ENCODE assay signal across 10 cellular contexts in the genomic region with DNA sequence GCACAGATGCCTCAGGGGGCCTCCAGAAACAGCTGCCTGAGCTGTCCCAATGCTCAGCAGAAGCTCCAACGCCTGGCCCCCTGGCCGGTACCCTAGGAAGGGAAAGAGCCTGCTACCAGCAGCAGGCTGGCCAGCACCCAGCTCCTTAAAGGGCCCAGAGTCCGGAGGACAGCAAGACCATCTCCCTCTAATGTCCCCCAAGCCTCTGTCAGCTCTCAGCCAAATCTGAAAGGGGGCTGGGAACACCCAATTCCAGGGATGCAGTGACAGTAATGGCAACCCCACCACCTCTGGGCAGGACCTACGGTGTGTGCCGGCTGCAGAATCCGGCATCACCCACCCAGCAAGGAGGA. TPM values are rescaled to one million over a fixed set of nuclear protein-coding genes. Genes with fewer than 3 reads are reported as not detected.
A peak's percentile ranks its signal among the peaks of the same experiment; 100 is the strongest.
DNase-seq lines count a peak whose midpoint lies in the region; ATAC-seq, FAIRE-seq and TF ChIP-seq lines count a peak whose summit lies in the region.
"Had no signal": no experiment of that assay in that cellular context is flagged by ENCODE, and none has a peak within 500 bp of the region (broad histone marks: within the 10 kb centered on the region; RNA-seq: fewer than 3 reads in every experiment).

No MANE protein-coding gene starts in this region.

- SMC1A ChIA-PET in GM12878 (lab: Charles Lee; ENCODE audit: uncharacterized antibody, unreplicated experiment): interaction anchor here (0.8 to 5.3 kb wide), 8 partner anchors 11 to 128 kb away, joined by 3 to 68 read pairs (median 6); a partner anchor contains a TSS

- intact Hi-C loops in IMR-90 (cut with micrococcal nuclease) (no loop called here), GM12878 (cut with micrococcal nuclease; ENCODE audit: unreplicated experiment) (loop anchor here (10.0 kb wide), 1 partner anchor 130 kb away; a partner anchor contains a TSS)

- H3K4me3 Mint-ChIP-seq in naive thymus-derived CD8-positive, alpha-beta T cell: peak overlapping the region; percentile 93 to 99 (median 98)
- H3K4me3 Mint-ChIP-seq in mesothelial cell of epicardium: no peak overlapping the region

- TF ChIP-seq RAD21 in IMR-90 (IDR thresholded peaks at IDR 0.05; ENCODE audit: low read length): no peak
- no peak for TF ChIP-seq RAD21 in GM12878 (IDR thresholded peaks at IDR 0.05; ENCODE audit: insufficient read depth, low read depth, low read length)

- H3K79me1 ChIP-seq in IMR-90 (ENCODE audit: low read depth in 1 of 2, low read length in 2 of 2): peaks cover 6 to 79% of the 10 kb centered on the region in 2 experiments

- H2AFZ ChIP-seq in IMR-90 (replicated peaks; ENCODE audit: low read length, poor library complexity): no peak overlapping the region
- H2AFZ ChIP-seq in GM12878 (ENCODE audit: control insufficient read depth, low read depth, low read length): no peak overlapping the region

- no peaks in the 10 kb centered on the region for H3K9me3 Mint-ChIP-seq in naive thymus-derived CD8-positive, alpha-beta T cell
- H3K9me3 Mint-ChIP-seq in mesothelial cell of epicardium: no peaks in the 10 kb centered on the region

- H3K9me3 ChIP-seq in BLaER1 treated with 17β-estradiol and CSF1 and Interleukin-3, amounts not matched to agents 10 nM and 100 nM (replicated peaks in 1 of 11): no peaks in the 10 kb centered on the region
- no peaks in the 10 kb centered on the region for H3K9me3 ChIP-seq in IMR-90 (ENCODE audit: control insufficient read depth, insufficient read depth, low read length)
- H3K9me3 ChIP-seq in GM12878 (replicated peaks; ENCODE audit: control insufficient read depth, insufficient read depth, low read length): no peaks in the 10 kb centered on the region

- H4K8ac ChIP-seq in IMR-90 (ENCODE audit: low read depth in 2 of 2, low read length in 2 of 2): no peak overlapping the region

- WGBS in IMR-90 (ENCODE audit: extremely low coverage in 2 of 2, insufficient read length in 1 of 2), 2 experiments: 41% methylated on average over 2 of the region's 6 CpGs; no CpG with 5 or more reads in 1 of the 2 experiments
- WGBS in GM12878 (ENCODE audit: insufficient coverage, insufficient replicate concordance, low lambda C conversion rate, missing lambda C conversion rate): 0% methylated on average over 5 of the region's 6 CpGs

- no peak overlapping the region for H2BK5ac ChIP-seq in IMR-90 (ENCODE audit: low read depth, low read length, poor library complexity, severe bottlenecking)

- no peak overlapping the region for H2BK15ac ChIP-seq in IMR-90 (ENCODE audit: low read depth, low read length)

- H3K4ac ChIP-seq in IMR-90 (ENCODE audit: low read depth, low read length): no peak overlapping the region

- peaks cover 93% of the 10 kb centered on the region for H3K79me2 ChIP-seq in GM12878 (ENCODE audit: control insufficient read depth, insufficient read depth, low read length)

- H3K27ac ChIP-seq in BLaER1 treated with 17β-estradiol and CSF1 and Interleukin-3, amounts not matched to agents 10 nM and 100 nM: peak overlapping the region; percentile 79 to 98 (median 96)
- H3K27ac ChIP-seq in IMR-90 (ENCODE audit: insufficient read depth, low read length) (no peak overlapping the region), GM12878 (ENCODE audit: control insufficient read depth, insufficient read depth) (peak overlapping the region; percentile 91)

- H3K27me3 Mint-ChIP-seq in naive thymus-derived CD8-positive, alpha-beta T cell: no peaks in the 10 kb centered on the region
- H3K27me3 Mint-ChIP-seq in mesothelial cell of epicardium (ENCODE audit: low read depth): no peaks in the 10 kb centered on the region

- in situ Hi-C loops in IMR-90 (cut with MboI; ENCODE audit: low sequenced_read_pairs): no loop called here
- in situ Hi-C loops in GM12878 (cut with MboI): no loop called here

- H3K27ac Mint-ChIP-seq in naive thymus-derived CD8-positive, alpha-beta T cell: peak overlapping the region; percentile 96 to 100 (median 99)
- no peak overlapping the region for H3K27ac Mint-ChIP-seq in mesothelial cell of epicardium

- no peak for FAIRE-seq in GM12878 (lab: Jason Lieb, UNC)

- no peak overlapping the region for H4K5ac ChIP-seq in IMR-90 (ENCODE audit: low read depth, low read length)

- no peak overlapping the region for H3K14ac ChIP-seq in IMR-90 (replicated peaks; ENCODE audit: low read depth, low read length)

- TF ChIP-seq CTCF in IMR-90 (conservative IDR thresholded peaks at IDR 0.05; ENCODE audit: low read depth, low read length) (no peak), GM12878 (IDR thresholded peaks at IDR 0.05 in 2 of 3, conservative IDR thresholded peaks at IDR 0.05 in 1 of 3; ENCODE audit: control insufficient read depth in 2 of 3, extremely low read depth in 1 of 3, insufficient read depth in 1 of 3, low read depth in 3 of 3, low read length in 3 of 3) (0 out of 6 replicates have a peak, but pooled peaks of 1 of the 3 experiments have one; percentile 0), mesothelial cell of epicardium (IDR thresholded peaks at IDR 0.05; ENCODE audit: unreplicated experiment) (no peak)

- peak overlapping the region; percentile 34 for H2AK9ac ChIP-seq in IMR-90 (replicated peaks; ENCODE audit: low read depth, low read length, poor library complexity)

- no peaks in the 10 kb centered on the region for H3K27me3 ChIP-seq in BLaER1 treated with 17β-estradiol and CSF1 and Interleukin-3, amounts not matched to agents 10 nM and 100 nM
- H3K27me3 ChIP-seq in IMR-90 (ENCODE audit: control insufficient read depth, insufficient read depth, low read length) (no peaks in the 10 kb centered on the region), GM12878 (replicated peaks in 1 of 2; ENCODE audit: control insufficient read depth in 2 of 2, insufficient read depth in 2 of 2, low read length in 1 of 2) (no peaks in the 10 kb centered on the region)

- no peak for DNase-seq in IMR-90
- DNase-seq in GM12878 (ENCODE audit: low read depth, low spot score): no peak
- DNase-seq in naive thymus-derived CD8-positive, alpha-beta T cell: no peak
- no peak for DNase-seq in DMS79 (lab: John Stamatoyannopoulos, UW)
- no peak for DNase-seq in DMS153 (lab: John Stamatoyannopoulos, UW)
- no peak for DNase-seq in mesothelial cell of epicardium (ENCODE audit: low spot score in 2 of 2, unreplicated experiment in 2 of 2)
- no peak for DNase-seq in germinal center (ENCODE audit: low spot score)
- DNase-seq: NCI-H2171 had no signal

- ATAC-seq in IMR-90 (ENCODE audit: low read depth) (no peak), GM12878 (no peak)
- no peak for ATAC-seq in naive thymus-derived CD8-positive, alpha-beta T cell

- H4K20me1 ChIP-seq in BLaER1 treated with 17β-estradiol and CSF1 and Interleukin-3, amounts not matched to agents 10 nM and 100 nM: peaks cover 73 to 90% (median 89%) of the 10 kb centered on the region in 11 experiments
- H4K20me1 ChIP-seq in IMR-90 (ENCODE audit: insufficient read depth, low read length): peaks cover 87% of the 10 kb centered on the region
- H4K20me1 ChIP-seq in GM12878 (ENCODE audit: control insufficient read depth, insufficient read depth): peaks cover 11% of the 10 kb centered on the region

- RAD21 ChIA-PET in GM12878 (lab: Charles Lee; ENCODE audit: unreplicated experiment): interaction anchor here (0.9 to 6.0 kb wide), 9 partner anchors 22 to 388 kb away, joined by 3 to 46 read pairs (median 10); a partner anchor contains a TSS

- no peak overlapping the region for H3K18ac ChIP-seq in IMR-90 (ENCODE audit: low read depth, low read length)

- dilution Hi-C loops in IMR-90 (cut with HindIII; ENCODE audit: low sequenced_read_pairs, unreplicated experiment): no loop called here

- BruUV-seq in IMR-90 (replicated peaks; lab: Mats Ljungman, UMichigan) (no TSS peak), GM12878 (replicated peaks; lab: Mats Ljungman, UMichigan) (no TSS peak)

- H3K4me1 ChIP-seq in BLaER1 treated with 17β-estradiol and CSF1 and Interleukin-3, amounts not matched to agents 10 nM and 100 nM: peaks cover 72 to 82% (median 77%) of the 10 kb centered on the region in 10 experiments
- peaks cover 15% of the 10 kb centered on the region for H3K4me1 ChIP-seq in IMR-90 (ENCODE audit: control insufficient read depth, insufficient read depth, low read length)
- peaks cover 29% of the 10 kb centered on the region for H3K4me1 ChIP-seq in GM12878 (ENCODE audit: control insufficient read depth, insufficient read depth, low read length)

- no peak overlapping the region for H2AK5ac ChIP-seq in IMR-90 (ENCODE audit: low read depth, low read length)

- no peak overlapping the region for H2BK120ac ChIP-seq in IMR-90 (ENCODE audit: low read depth, low read length)

- H3K9ac ChIP-seq in BLaER1 treated with 17β-estradiol and CSF1 and Interleukin-3, amounts not matched to agents 10 nM and 100 nM: peak overlapping the region; percentile 92 to 99 (median 97)
- H3K9ac ChIP-seq in IMR-90 (ENCODE audit: low read depth, low read length) (no peak overlapping the region), GM12878 (ENCODE audit: control insufficient read depth, insufficient read depth, low read length) (peak overlapping the region; percentile 93)

- H3K56ac ChIP-seq in IMR-90 (ENCODE audit: extremely low read depth, insufficient read depth, low read length): no peak overlapping the region

- H3K36me3 Mint-ChIP-seq in naive thymus-derived CD8-positive, alpha-beta T cell: peaks cover 0 to 9% (median 0%) of the 10 kb centered on the region in 3 donors
- no peaks in the 10 kb centered on the region for H3K36me3 Mint-ChIP-seq in mesothelial cell of epicardium

- H3K4me1 Mint-ChIP-seq in naive thymus-derived CD8-positive, alpha-beta T cell: peaks cover 39 to 87% (median 76%) of the 10 kb centered on the region in 4 donors
- H3K4me1 Mint-ChIP-seq in mesothelial cell of epicardium: peaks cover 37% of the 10 kb centered on the region

- peak overlapping the region; percentile 79 to 96 (median 93) for H3K4me3 ChIP-seq in BLaER1 treated with 17β-estradiol and CSF1 and Interleukin-3, amounts not matched to agents 10 nM and 100 nM
- no peak overlapping the region for H3K4me3 ChIP-seq in IMR-90 (ENCODE audit: insufficient read depth, low read depth, low read length)
- peak overlapping the region; percentile 100 for H3K4me3 ChIP-seq in GM12878

- no peak for TF ChIP-seq EP300 in GM12878 (IDR thresholded peaks at IDR 0.05; ENCODE audit: borderline replicate concordance in 1 of 2, control insufficient read depth in 1 of 2, low read depth in 2 of 2, low read length in 2 of 2)

- no peak overlapping the region for H3K23ac ChIP-seq in IMR-90 (ENCODE audit: low read depth, low read length)

- POLR2A ChIA-PET in IMR-90 (lab: Charles Lee; ENCODE audit: unreplicated experiment) (no interaction called here), GM12878 (lab: Charles Lee) (interaction anchor here (0.6 to 5.7 kb wide), 10 partner anchors 24 to 638 kb away, joined by 3 to 86 read pairs (median 4); a partner anchor contains a TSS)
- POLR2A ChIA-PET in naive thymus-derived CD8-positive, alpha-beta T cell (lab: Charles Lee): interaction anchor here (0.5 to 8.1 kb wide), 15 partner anchors 9 to 370 kb away, joined by 3 to 142 read pairs (median 7); a partner anchor contains a TSS

- TF ChIP-seq POLR2A in IMR-90 (IDR thresholded peaks at IDR 0.05; ENCODE audit: low read depth, low read length): no peak
- TF ChIP-seq POLR2A in GM12878 (IDR thresholded peaks at IDR 0.05; ENCODE audit: low read depth, low read length): peak; percentile 6; the same call in 1 of the 2 replicates

- peak overlapping the region; percentile 96 to 100 (median 99) for H3K4me2 ChIP-seq in BLaER1 treated with 17β-estradiol and CSF1 and Interleukin-3, amounts not matched to agents 10 nM and 100 nM
- no peak overlapping the region for H3K4me2 ChIP-seq in IMR-90 (ENCODE audit: low read depth, low read length)
- peak overlapping the region; percentile 96 for H3K4me2 ChIP-seq in GM12878 (ENCODE audit: control insufficient read depth, insufficient read depth)

- CTCF ChIA-PET in IMR-90 (lab: Yijun Ruan, JAX) (no interaction called here), GM12878 (lab: Yijun Ruan, JAX) (interaction anchor here (0.5 to 4.4 kb wide), 10 partner anchors 26 to 378 kb away, joined by 3 to 25 read pairs (median 4); a partner anchor contains a TSS)

- H3K9me1 ChIP-seq in IMR-90 (ENCODE audit: insufficient read depth, low read length): peaks cover 37% of the 10 kb centered on the region

- no peak overlapping the region for H4K91ac ChIP-seq in IMR-90 (ENCODE audit: insufficient read depth, low read depth, low read length)

- H3K36me3 ChIP-seq in BLaER1 treated with 17β-estradiol and CSF1 and Interleukin-3, amounts not matched to agents 10 nM and 100 nM: peaks cover 5 to 32% (median 18%) of the 10 kb centered on the region in 11 experiments; a peak in 19 of 22 replicates
- peaks cover 1% of the 10 kb centered on the region; the same call in 1 of the 2 replicates for H3K36me3 ChIP-seq in IMR-90 (ENCODE audit: control insufficient read depth, insufficient read depth, low read length)
- peaks cover 7 to 8% of the 10 kb centered on the region in 2 experiments; a peak in 3 of 4 replicates for H3K36me3 ChIP-seq in GM12878 (ENCODE audit: control insufficient read depth in 2 of 2, insufficient read depth in 2 of 2, low read length in 1 of 2)

- no peak overlapping the region for H2BK20ac ChIP-seq in IMR-90 (ENCODE audit: low read depth, low read length)

RNA-seq across cellular contexts. Expression of a gene that starts 4.2 kb away (rescaled TPM):
- total RNA-seq in IMR-90 (2012; rRNA removed) (19.9 and 20.0 TPM in 2 replicates), GM12878 (2014; rRNA removed) (73.8 and 83.4 TPM in 2 replicates), GM12878 (2014; rRNA removed; fragmentation: Illumina TruSeq; extraction: Trizol) (47.4 and 50.0 TPM in 2 replicates), GM12878 (2021) (160 and 173 TPM in 2 replicates), mesothelial cell of epicardium (70.1 to 73.0 TPM (median 71.5 TPM) in 3 replicates)
- polyA plus RNA-seq in IMR-90 (2012; rRNA removed) (50.1 and 50.2 TPM in 2 replicates), GM12878 (2011; rRNA removed) (37.2 and 73.6 TPM in 2 replicates), GM12878 (2014; fragmentation: Illumina TruSeq; extraction: Trizol) (16.9 and 43.7 TPM in 2 replicates), GM12878 (2014; fragmentation: Nextera tagmentation; extraction: Ambion mirVana) (1 to 10 TPM in 1 of 2 experiments, under 1 TPM in 1; 0.80 to 2.5 TPM), GM12878 (2014; rRNA removed) (108 and 126 TPM in 2 replicates), GM12878 (2016; fragmentation: Nextera tagmentation; extraction: Ambion mirVana) (10 to 100 TPM; 60.8 to 66.7 TPM)
- 36.6 and 48.1 TPM in 2 replicates for polyA plus RNA-seq in IMR-90 (2012; cell fraction: cytosol; rRNA removed)
- polyA plus RNA-seq in IMR-90 (2012; cell fraction: nucleus; rRNA removed; ENCODE audit: low replicate concordance): 85.4 and 121 TPM in 2 replicates
- 99.3 and 130 TPM in 2 replicates for total RNA-seq in GM12878 (2013; cell fraction: nucleolus; rRNA removed)
- polyA plus RNA-seq in GM12878 (2011; ENCODE audit: low read depth): 35.7 TPM
- polyA plus RNA-seq in GM12878 (2011; cell fraction: cytosol; rRNA removed): 92.0 and 109 TPM in 2 replicates
- 124 and 172 TPM in 2 replicates for polyA plus RNA-seq in GM12878 (2011; cell fraction: nucleus; rRNA removed)
- 71.5 and 76.1 TPM in 2 replicates for polyA plus RNA-seq in GM12878 (2012)
- polyA minus RNA-seq in GM12878 (2011; rRNA and poly(A)+ RNA removed): 109 and 168 TPM in 2 replicates
- 62.1 and 83.7 TPM in 2 replicates for polyA minus RNA-seq in GM12878 (2011; cell fraction: cytosol; rRNA and poly(A)+ RNA removed)
- polyA minus RNA-seq in GM12878 (2011; cell fraction: nucleus; rRNA and poly(A)+ RNA removed): 48.7 and 69.7 TPM in 2 replicates
- total RNA-seq in naive thymus-derived CD8-positive, alpha-beta T cell: 100 to 1,000 TPM; 167 to 168 TPM
- polyA plus RNA-seq in naive thymus-derived CD8-positive, alpha-beta T cell: 100 to 1,000 TPM in 1 of 3 donors, 10 to 100 TPM in 2; 57.3 to 131 (median 60.9) TPM

RNA-seq across cellular contexts. Expression of a gene that starts 25.3 kb away (rescaled TPM):
- total RNA-seq in IMR-90 (2012; rRNA removed) (19.7 and 21.0 TPM in 2 replicates), GM12878 (2014; rRNA removed) (21.4 and 31.5 TPM in 2 replicates), GM12878 (2014; rRNA removed; fragmentation: Illumina TruSeq; extraction: Trizol) (11.9 and 12.3 TPM in 2 replicates), GM12878 (2021) (35.5 and 35.9 TPM in 2 replicates), mesothelial cell of epicardium (28.9 to 30.4 TPM (median 29.1 TPM) in 3 replicates)
- polyA plus RNA-seq in IMR-90 (2012; rRNA removed) (43.2 and 52.5 TPM in 2 replicates), GM12878 (2011; rRNA removed) (6.3 and 18.3 TPM in 2 replicates), GM12878 (2014; fragmentation: Illumina TruSeq; extraction: Trizol) (1.2 and 7.2 TPM in 2 replicates), GM12878 (2014; fragmentation: Nextera tagmentation; extraction: Ambion mirVana) (1 to 10 TPM in 1 of 2 experiments, under 1 TPM in 1; 0.18 to 1.3 TPM), GM12878 (2014; rRNA removed) (27.7 and 39.0 TPM in 2 replicates), GM12878 (2016; fragmentation: Nextera tagmentation; extraction: Ambion mirVana) (10 to 100 TPM; 77.0 to 83.3 TPM)
- polyA plus RNA-seq in IMR-90 (2012; cell fraction: cytosol; rRNA removed): 67.7 and 72.0 TPM in 2 replicates
- polyA plus RNA-seq in IMR-90 (2012; cell fraction: nucleus; rRNA removed; ENCODE audit: low replicate concordance): 16.3 and 55.1 TPM in 2 replicates
- 1.9 and 4.7 TPM in 2 replicates for total RNA-seq in GM12878 (2013; cell fraction: nucleolus; rRNA removed)
- 5.7 TPM for polyA plus RNA-seq in GM12878 (2011; ENCODE audit: low read depth)
- 30.5 and 53.0 TPM in 2 replicates for polyA plus RNA-seq in GM12878 (2011; cell fraction: cytosol; rRNA removed)
- polyA plus RNA-seq in GM12878 (2011; cell fraction: nucleus; rRNA removed): 26.1 and 41.3 TPM in 2 replicates
- polyA plus RNA-seq in GM12878 (2012): 12.6 and 15.9 TPM in 2 replicates
- 8.8 and 15.3 TPM in 2 replicates for polyA minus RNA-seq in GM12878 (2011; rRNA and poly(A)+ RNA removed)
- polyA minus RNA-seq in GM12878 (2011; cell fraction: cytosol; rRNA and poly(A)+ RNA removed): 16.3 and 19.3 TPM in 2 replicates
- 2.8 and 8.1 TPM in 2 replicates for polyA minus RNA-seq in GM12878 (2011; cell fraction: nucleus; rRNA and poly(A)+ RNA removed)
- 10 to 100 TPM; 20.3 to 20.4 TPM for total RNA-seq in naive thymus-derived CD8-positive, alpha-beta T cell
- 10 to 100 TPM; 38.6 to 44.8 (median 42.5) TPM for polyA plus RNA-seq in naive thymus-derived CD8-positive, alpha-beta T cell

RNA-seq across cellular contexts. Expression of a gene that starts 26.0 kb away (rescaled TPM):
- total RNA-seq in IMR-90 (2012; rRNA removed) (0.18 and 0.28 TPM in 2 replicates), GM12878 (2014; rRNA removed) (3.4 and 3.8 TPM in 2 replicates), GM12878 (2014; rRNA removed; fragmentation: Illumina TruSeq; extraction: Trizol) (1.1 and 1.6 TPM in 2 replicates), GM12878 (2021) (6.6 and 8.3 TPM in 2 replicates), mesothelial cell of epicardium (5.9 to 6.7 TPM (median 6.7 TPM) in 3 replicates)
- polyA plus RNA-seq in IMR-90 (2012; rRNA removed) (2.4 TPM in 2 replicates), GM12878 (2011; rRNA removed) (0.49 and 1.5 TPM in 2 replicates), GM12878 (2014; fragmentation: Illumina TruSeq; extraction: Trizol) (0.70 and 1.8 TPM in 2 replicates), GM12878 (2014; fragmentation: Nextera tagmentation; extraction: Ambion mirVana) (1 to 10 TPM in 1 of 2 experiments, under 1 TPM in 1; 0.26 to 1.2 TPM), GM12878 (2014; rRNA removed) (9.1 and 10.6 TPM in 2 replicates), GM12878 (2016; fragmentation: Nextera tagmentation; extraction: Ambion mirVana) (1 to 10 TPM; 1.7 to 1.9 TPM)
- 1.1 and 1.4 TPM in 2 replicates for polyA plus RNA-seq in IMR-90 (2012; cell fraction: cytosol; rRNA removed)
- polyA plus RNA-seq in IMR-90 (2012; cell fraction: nucleus; rRNA removed; ENCODE audit: low replicate concordance): 13.1 and 45.3 TPM in 2 replicates
- 14.6 and 18.3 TPM in 2 replicates for total RNA-seq in GM12878 (2013; cell fraction: nucleolus; rRNA removed)
- 1.9 TPM for polyA plus RNA-seq in GM12878 (2011; ENCODE audit: low read depth)
- polyA plus RNA-seq in GM12878 (2011; cell fraction: cytosol; rRNA removed): 2.8 and 4.8 TPM in 2 replicates
- 25.0 and 32.6 TPM in 2 replicates for polyA plus RNA-seq in GM12878 (2011; cell fraction: nucleus; rRNA removed)
- polyA plus RNA-seq in GM12878 (2012): 3.7 and 4.3 TPM in 2 replicates
- polyA minus RNA-seq in GM12878 (2011; rRNA and poly(A)+ RNA removed): 1.4 and 4.0 TPM in 2 replicates
- not detected in 2 replicates for polyA minus RNA-seq in GM12878 (2011; cell fraction: cytosol; rRNA and poly(A)+ RNA removed)
- polyA minus RNA-seq in GM12878 (2011; cell fraction: nucleus; rRNA and poly(A)+ RNA removed): 3.9 and 9.2 TPM in 2 replicates
- 10 to 100 TPM; 17.7 to 20.9 TPM for total RNA-seq in naive thymus-derived CD8-positive, alpha-beta T cell
- polyA plus RNA-seq in naive thymus-derived CD8-positive, alpha-beta T cell: 1 to 10 TPM in 1 of 3 donors, under 1 TPM in 2; 0.17 to 2.3 (median 0.54) TPM

RNA-seq across cellular contexts. Expression of a gene that starts 29.2 kb away (rescaled TPM):
- total RNA-seq in IMR-90 (2012; rRNA removed) (1.9 and 2.5 TPM in 2 replicates), GM12878 (2014; rRNA removed) (0.23 TPM in 1 of 2 replicates, not detected in the other), GM12878 (2014; rRNA removed; fragmentation: Illumina TruSeq; extraction: Trizol) (not detected in 2 replicates), GM12878 (2021) (0.33 and 0.53 TPM in 2 replicates), mesothelial cell of epicardium (38.5 to 46.0 TPM (median 43.4 TPM) in 3 replicates)
- polyA plus RNA-seq in IMR-90 (2012; rRNA removed) (22.3 and 31.1 TPM in 2 replicates), GM12878 (2011; rRNA removed) (0.43 and 0.76 TPM in 2 replicates), GM12878 (2014; fragmentation: Illumina TruSeq; extraction: Trizol) (0.03 TPM in 1 of 2 replicates, not detected in the other), GM12878 (2014; fragmentation: Nextera tagmentation; extraction: Ambion mirVana) (not detected), GM12878 (2014; rRNA removed) (0.26 TPM in 1 of 2 replicates, not detected in the other), GM12878 (2016; fragmentation: Nextera tagmentation; extraction: Ambion mirVana) (under 1 TPM in 1 of 2 experiments, not detected in 1; 0.25 TPM)
- 12.9 and 43.9 TPM in 2 replicates for polyA plus RNA-seq in IMR-90 (2012; cell fraction: cytosol; rRNA removed)
- polyA plus RNA-seq in IMR-90 (2012; cell fraction: nucleus; rRNA removed; ENCODE audit: low replicate concordance): 101 and 104 TPM in 2 replicates
- total RNA-seq in GM12878 (2013; cell fraction: nucleolus; rRNA removed): 2.4 TPM in 1 of 2 replicates, not detected in the other
- polyA plus RNA-seq in GM12878 (2011; ENCODE audit: low read depth): not detected
- 0.67 and 0.70 TPM in 2 replicates for polyA plus RNA-seq in GM12878 (2011; cell fraction: cytosol; rRNA removed)
- 6.2 and 6.7 TPM in 2 replicates for polyA plus RNA-seq in GM12878 (2011; cell fraction: nucleus; rRNA removed)
- 0.67 and 0.88 TPM in 2 replicates for polyA plus RNA-seq in GM12878 (2012)
- polyA minus RNA-seq in GM12878 (2011; rRNA and poly(A)+ RNA removed): 0.37 and 0.62 TPM in 2 replicates
- not detected in 2 replicates for polyA minus RNA-seq in GM12878 (2011; cell fraction: cytosol; rRNA and poly(A)+ RNA removed)
- 1.6 and 1.9 TPM in 2 replicates for polyA minus RNA-seq in GM12878 (2011; cell fraction: nucleus; rRNA and poly(A)+ RNA removed)
- 1 to 10 TPM; 1.9 to 2.9 TPM for total RNA-seq in naive thymus-derived CD8-positive, alpha-beta T cell
- polyA plus RNA-seq in naive thymus-derived CD8-positive, alpha-beta T cell: under 1 TPM in 1 of 3 donors, not detected in 2; 0.24 TPM

RNA-seq across cellular contexts. Expression of a gene that starts 45.3 kb away (rescaled TPM):
- total RNA-seq in IMR-90 (2012; rRNA removed): 1.7 and 3.4 TPM in 2 replicates
- 1.3 and 1.7 TPM in 2 replicates for polyA plus RNA-seq in IMR-90 (2012; rRNA removed)
- 0.37 and 2.0 TPM in 2 replicates for polyA plus RNA-seq in IMR-90 (2012; cell fraction: cytosol; rRNA removed)
- 2.8 and 3.0 TPM in 2 replicates for polyA plus RNA-seq in IMR-90 (2012; cell fraction: nucleus; rRNA removed; ENCODE audit: low replicate concordance)
- not detected in 2 replicates for total RNA-seq in GM12878 (2013; cell fraction: nucleolus; rRNA removed)
- total RNA-seq in GM12878 (2014; rRNA removed): not detected in 2 replicates
- not detected in 2 replicates for total RNA-seq in GM12878 (2014; rRNA removed; fragmentation: Illumina TruSeq; extraction: Trizol)
- 0.08 and 0.13 TPM in 2 replicates for total RNA-seq in GM12878 (2021)
- not detected for polyA plus RNA-seq in GM12878 (2011; ENCODE audit: low read depth)
- polyA plus RNA-seq in GM12878 (2011; rRNA removed): not detected in 2 replicates
- 0.01 TPM in 1 of 2 replicates, not detected in the other for polyA plus RNA-seq in GM12878 (2011; cell fraction: cytosol; rRNA removed)
- not detected in 2 replicates for polyA plus RNA-seq in GM12878 (2011; cell fraction: nucleus; rRNA removed)
- 0.13 TPM in 1 of 2 replicates, not detected in the other for polyA plus RNA-seq in GM12878 (2012)
- not detected in 2 replicates for polyA plus RNA-seq in GM12878 (2014; fragmentation: Illumina TruSeq; extraction: Trizol)
- polyA plus RNA-seq in GM12878 (2014; fragmentation: Nextera tagmentation; extraction: Ambion mirVana): not detected
- polyA plus RNA-seq in GM12878 (2014; rRNA removed): not detected in 2 replicates
- not detected for polyA plus RNA-seq in GM12878 (2016; fragmentation: Nextera tagmentation; extraction: Ambion mirVana)
- polyA minus RNA-seq in GM12878 (2011; rRNA and poly(A)+ RNA removed): not detected in 2 replicates
- polyA minus RNA-seq in GM12878 (2011; cell fraction: cytosol; rRNA and poly(A)+ RNA removed): 0.31 and 0.40 TPM in 2 replicates
- not detected in 2 replicates for polyA minus RNA-seq in GM12878 (2011; cell fraction: nucleus; rRNA and poly(A)+ RNA removed)
- total RNA-seq in naive thymus-derived CD8-positive, alpha-beta T cell: not detected
- not detected for polyA plus RNA-seq in naive thymus-derived CD8-positive, alpha-beta T cell
- 10.4 to 10.7 TPM (median 10.5 TPM) in 3 replicates for total RNA-seq in mesothelial cell of epicardium
- total RNA-seq: activated CD8-positive, alpha-beta memory T cell treated with anti-CD3 and anti-CD28 coated beads for 36 hours had no signal
